In genomic region chr7:99366646-99367045, GRCh38 we compare ENCODE assay signal across 17 cellular contexts. TPM values are rescaled to one million over a fixed set of nuclear protein-coding genes. Genes with fewer than 3 reads are reported as not detected.
DNase-seq lines count a peak whose midpoint lies in the region; ATAC-seq, FAIRE-seq and TF ChIP-seq lines count a peak whose summit lies in the region.
"Had no signal": no experiment of that assay in that cellular context is flagged by ENCODE, and none has a peak within 500 bp of the region (broad histone marks: within the 10 kb centered on the region; RNA-seq: fewer than 3 reads in every experiment).

No MANE protein-coding gene starts in this region.

- no peak overlapping the region for H3K4me3 Mint-ChIP-seq in GM23338
- H3K4me3 Mint-ChIP-seq: B cell; CD4-positive, alpha-beta T cell had no signal

- 0 out of 2 replicates have a peak, but pooled peaks cover 3% of the 10 kb centered on the region for H3F3A ChIP-seq in GM23338 (replicated peaks; ENCODE audit: low read depth)

- no peak; a peak in 1 of 4 replicates for TF ChIP-seq CTCF in GM23338 (conservative IDR thresholded peaks at IDR 0.05; ENCODE audit: low read depth in 2 of 2)
- no peak for TF ChIP-seq CTCF in pancreas (IDR thresholded peaks at IDR 0.05)

- TF ChIP-seq EP300 in Ishikawa (IDR thresholded peaks at IDR 0.05; ENCODE audit: borderline replicate concordance): no peak

- H3K27ac Mint-ChIP-seq in GM23338: peak overlapping the region; percentile 57; the same call in 1 of the 2 replicates
- H3K27ac Mint-ChIP-seq: B cell; CD4-positive, alpha-beta T cell had no signal

- H3K4me1 Mint-ChIP-seq in GM23338: peaks cover 16% of the 10 kb centered on the region

- no peak for TF ChIP-seq RAD21 in Ishikawa (IDR thresholded peaks at IDR 0.05; ENCODE audit: low read depth)

- H3K27ac ChIP-seq in GM23338 (ENCODE audit: low read depth): peak overlapping the region; percentile 7; the same call in 1 of the 2 replicates
- H3K27ac ChIP-seq in epithelial cell of prostate: peak overlapping the region; percentile 45
- H3K27ac ChIP-seq in pancreas: no peak overlapping the region

- H2AFZ ChIP-seq in GM23338: no peak overlapping the region

- no peaks in the 10 kb centered on the region for H3K9me3 Mint-ChIP-seq in GM23338
- H3K9me3 Mint-ChIP-seq: CD4-positive, alpha-beta T cell had no signal

- no peaks in the 10 kb centered on the region for H3K79me2 ChIP-seq in GM23338 (replicated peaks; ENCODE audit: insufficient read depth)

- no peaks in the 10 kb centered on the region for H3K9me3 ChIP-seq in pancreas
- H3K9me3 ChIP-seq: HAP-1 had no signal

- H3K4me1 ChIP-seq in GM23338 (ENCODE audit: insufficient read depth) (peaks cover 5% of the 10 kb centered on the region), pancreas (no peaks in the 10 kb centered on the region)
- H3K4me1 ChIP-seq: HAP-1 had no signal

- H3K9me2 ChIP-seq in GM23338 (ENCODE audit: insufficient read depth): no peaks in the 10 kb centered on the region

- peaks cover 35% of the 10 kb centered on the region for H3K36me3 Mint-ChIP-seq in GM23338 (ENCODE audit: low read depth)

- H4K20me1 ChIP-seq in GM23338 (replicated peaks; ENCODE audit: insufficient read depth): 0 out of 2 replicates have a peak, but pooled peaks cover 1% of the 10 kb centered on the region

- peaks cover 12% of the 10 kb centered on the region for H3K36me3 ChIP-seq in GM23338 (ENCODE audit: insufficient read depth)
- peaks cover 3 to 31% (median 14%) of the 10 kb centered on the region in 3 donors for H3K36me3 ChIP-seq in pancreas

- peak; percentile 56 for DNase-seq in GM23338 (ENCODE audit: low spot score)
- no peak for DNase-seq in epithelial cell of prostate (ENCODE audit: low read depth, low spot score)
- DNase-seq in posterior vena cava (ENCODE audit: low spot score): peak; percentile 67
- DNase-seq in pancreas: no peak
- DNase-seq in stimulated activated naive CD4-positive, alpha-beta T cell (lab: John Stamatoyannopoulos, UW): no peak
- DNase-seq: CD4-positive, alpha-beta T cell; KBM-7; NCI-H1436 treated with DMSO at 0.1 percent for 48 hours; NCI-H2081 treated with DMSO at 0.1 percent for 48 hours; NCI-H345; NCI-H69 had no signal

- ATAC-seq in GM23338 (peak; percentile 79), pancreas (no peak), HG02973 (IDR thresholded peaks at IDR 0.05; ENCODE audit: unreplicated experiment) (no peak)

- peaks cover 6% of the 10 kb centered on the region for H3K27me3 Mint-ChIP-seq in GM23338 (ENCODE audit: insufficient read depth, low read depth, poor library complexity)
- H3K27me3 Mint-ChIP-seq: B cell; CD4-positive, alpha-beta T cell had no signal

- intact Hi-C loops in posterior vena cava (cut with DNase I): no loop called here
- intact Hi-C loops in pancreas (cut with DNase I): no loop called here

- no peak for FAIRE-seq in pancreas (lab: Jason Lieb, UNC)
- FAIRE-seq: D721Med, HTR-8/SVneo had no signal

- H3K4me2 ChIP-seq in GM23338: no peak overlapping the region

- WGBS in pancreas, 2 donors: 86 to 90% methylated on average over 11 of the region's 11 CpGs

- H3K27me3 ChIP-seq in GM23338 (ENCODE audit: insufficient read depth): no peaks in the 10 kb centered on the region
- H3K27me3 ChIP-seq in pancreas: no peaks in the 10 kb centered on the region

- no peak overlapping the region for H3K4me3 ChIP-seq in GM23338
- no peak overlapping the region for H3K4me3 ChIP-seq in pancreas
- H3K4me3 ChIP-seq: HAP-1 had no signal

TF ChIP-seq in GM23338, 12 proteins besides CTCF, POLR2A, EP300 and RAD21 (continues in another document):
- TF ChIP-seq EZH2 (IDR thresholded peaks at IDR 0.05; ENCODE audit: low read depth, unreplicated experiment): no peak
- TF ChIP-seq POLR2AphosphoS5 (IDR thresholded peaks at IDR 0.05; ENCODE audit: low read depth): no peak
- TF ChIP-seq JUNB (IDR thresholded peaks at IDR 0.05; ENCODE audit: unreplicated experiment): no peak
- no peak for TF ChIP-seq CREB1 (CRISPR knock-in tag; IDR thresholded peaks at IDR 0.05; ENCODE audit: low read depth)
- TF ChIP-seq ETS1 (IDR thresholded peaks at IDR 0.05): no peak
- TF ChIP-seq STAT1 (IDR thresholded peaks at IDR 0.05; ENCODE audit: unreplicated experiment): no peak
- TF ChIP-seq EZH2phosphoT487 (IDR thresholded peaks at IDR 0.05; ENCODE audit: unreplicated experiment): no peak
- TF ChIP-seq ZNF331 (CRISPR knock-in tag; IDR thresholded peaks at IDR 0.05; ENCODE audit: low read depth): no peak
- TF ChIP-seq ZNF114 (CRISPR knock-in tag; IDR thresholded peaks at IDR 0.05): no peak
- TF ChIP-seq NANOG (IDR thresholded peaks at IDR 0.05; ENCODE audit: borderline replicate concordance): no peak

TF ChIP-seq in Ishikawa, 13 proteins besides CTCF, POLR2A, EP300 and RAD21:
- TF ChIP-seq EGR1 (IDR thresholded peaks at IDR 0.05) (0 out of 2 replicates have a peak, but pooled peaks have one; percentile 25), TEAD4 (IDR thresholded peaks at IDR 0.05) (no peak)

RNA-seq across cellular contexts. Expression of gene ARPC1B, which starts 7.9 kb away (rescaled TPM):
- total RNA-seq in GM23338 (2014; rRNA removed; shearing (Covaris generic)): 93.2 and 132 TPM in 2 replicates
- polyA plus RNA-seq in GM23338 (2016; fragmentation: Nextera tagmentation; extraction: Ambion mirVana) (89.7 and 101 TPM in 2 replicates), pancreas (10 to 100 TPM; 50.3 to 59.6 TPM)
- total RNA-seq in posterior vena cava (100 to 1,000 TPM; 102 to 144 TPM), pancreas (10 to 100 TPM; 14.4 to 70.4 (median 29.6) TPM)

RNA-seq across cellular contexts. Expression of gene ARPC1A, which starts 40.9 kb away (rescaled TPM):
- total RNA-seq in GM23338 (2014; rRNA removed; shearing (Covaris generic)): 108 and 168 TPM in 2 replicates
- 210 and 246 TPM in 2 replicates for polyA plus RNA-seq in GM23338 (2016; fragmentation: Nextera tagmentation; extraction: Ambion mirVana)
- 10 to 100 TPM; 74.4 to 85.5 TPM for total RNA-seq in posterior vena cava
- total RNA-seq in pancreas: 10 to 100 TPM; 32.8 to 80.5 (median 54.7) TPM
- 10 to 100 TPM; 65.2 to 90.9 TPM for polyA plus RNA-seq in pancreas

RNA-seq across cellular contexts. Expression of gene PDAP1, which starts 41.8 kb away (rescaled TPM):
- total RNA-seq in GM23338 (2014; rRNA removed; shearing (Covaris generic)): 93.1 and 125 TPM in 2 replicates
- polyA plus RNA-seq in GM23338 (2016; fragmentation: Nextera tagmentation; extraction: Ambion mirVana) (134 and 205 TPM in 2 replicates), pancreas (10 to 100 TPM; 46.7 to 84.6 TPM)
- total RNA-seq in posterior vena cava (10 to 100 TPM; 84.1 to 95.6 TPM), pancreas (10 to 100 TPM; 27.8 to 53.7 (median 38.2) TPM)

RNA-seq across cellular contexts. Expression of gene BUD31, which starts 42.1 kb away (rescaled TPM):
- 77.1 and 98.5 TPM in 2 replicates for total RNA-seq in GM23338 (2014; rRNA removed; shearing (Covaris generic))
- 227 and 247 TPM in 2 replicates for polyA plus RNA-seq in GM23338 (2016; fragmentation: Nextera tagmentation; extraction: Ambion mirVana)
- total RNA-seq in posterior vena cava: 10 to 100 TPM; 48.2 to 57.1 TPM
- 10 to 100 TPM; 26.8 to 44.7 (median 28.9) TPM for total RNA-seq in pancreas
- polyA plus RNA-seq in pancreas: 10 to 100 TPM; 65.7 to 71.7 TPM

Comparison
In these comparisons a context has a peak if more than half of its experiments do, and no peak if none do; other contexts are left out.
1. DNase-seq: peak in GM23338 (single experiment) and posterior vena cava (single experiment); none in epithelial cell of prostate (single experiment), pancreas (0 of 6) and stimulated activated naive CD4-positive, alpha-beta T cell (0 of 6).
2. H3K27ac ChIP-seq: peak in GM23338 (single experiment) and epithelial cell of prostate (single experiment); none in pancreas (0 of 4).